17 cellular contexts compared by ENCODE assay signal in genomic region chr19:10228393-10228792, GRCh38. TPM values are rescaled to one million over a fixed set of nuclear protein-coding genes. Genes with fewer than 3 reads are reported as not detected.
DNase-seq lines count a peak whose midpoint lies in the region; ATAC-seq and TF ChIP-seq lines count a peak whose summit lies in the region.
"Had no signal": no experiment of that assay in that cellular context is flagged by ENCODE, and none has a peak within 500 bp of the region (broad histone marks: within the 10 kb centered on the region; RNA-seq: fewer than 3 reads in every experiment).

No MANE protein-coding gene starts in this region.

- peaks cover 24% of the 10 kb centered on the region for H3K4me1 ChIP-seq in adipocyte (ENCODE audit: control insufficient read depth, insufficient read depth, low read length)
- H3K4me1 ChIP-seq: foreskin keratinocyte had no signal

- intact Hi-C loops in natural killer cell (cut with micrococcal nuclease): no loop called here

- no peak overlapping the region for H3K4me3 ChIP-seq in adipocyte (ENCODE audit: low read length)
- H3K4me3 ChIP-seq: adrenal gland, smooth muscle cell, tibial artery had no signal

- ATAC-seq in natural killer cell: no peak
- no peak for ATAC-seq in natural killer cell treated with Interleukin-12 subunit alpha and Interleukin-12 subunit beta and Interleukin-15 and Interleukin-18, amount 100 ng/mL, for 72 hours
- ATAC-seq in GM21717 (IDR thresholded peaks at IDR 0.05; ENCODE audit: unreplicated experiment): no peak
- ATAC-seq: foreskin keratinocyte had no signal

- H3K4me1 Mint-ChIP-seq in natural killer cell (peaks cover 6 to 19% of the 10 kb centered on the region in 2 donors), nephron (peaks cover 19% of the 10 kb centered on the region)
- H3K4me1 Mint-ChIP-seq in natural killer cell treated with Interleukin-12 subunit alpha and Interleukin-12 subunit beta and Interleukin-15 and Interleukin-18, amount 100 ng/mL, for 72 hours (ENCODE audit: low read depth in 2 of 2): peaks cover 5 to 19% of the 10 kb centered on the region in 2 donors

- DNase-seq in natural killer cell (no peak), adipocyte (ENCODE audit: low read depth) (no peak), DMS53 treated with DMSO at 0.1 percent for 48 hours (lab: John Stamatoyannopoulos, UW; ENCODE audit: unreplicated experiment) (no peak), UCSD-AML1 (lab: John Stamatoyannopoulos, UW; ENCODE audit: unreplicated experiment) (no peak)
- DNase-seq in natural killer cell treated with Interleukin-12 subunit alpha and Interleukin-12 subunit beta and Interleukin-15 and Interleukin-18, amount 100 ng/mL, for 72 hours (ENCODE audit: low spot score): no peak
- no peak for DNase-seq in central memory CD4-positive, alpha-beta T cell
- DNase-seq: activated CD4-positive, alpha-beta T cell treated with anti-CD3 and anti-CD28 coated beads for 1 hour; cortex of kidney; foreskin keratinocyte; NCI-H2081 treated with DMSO at 0.1 percent for 48 hours; NK-92 treated with Interleukin-12 subunit alpha and Interleukin-12 subunit beta, amount 100 ng/mL, for 24 hours had no signal

- no peaks in the 10 kb centered on the region for H3K9me3 ChIP-seq in adipocyte (ENCODE audit: control insufficient read depth, low read length)
- H3K9me3 ChIP-seq: adrenal gland, tibial artery had no signal

- H3K36me3 ChIP-seq in adipocyte (ENCODE audit: control insufficient read depth, insufficient read depth, low read length, severe bottlenecking): peaks cover 11% of the 10 kb centered on the region
- H3K36me3 ChIP-seq: adrenal gland had no signal

- TF ChIP-seq CTCF in natural killer cell (IDR thresholded peaks at IDR 0.05) (no peak), nephron (IDR thresholded peaks at IDR 0.05; ENCODE audit: unreplicated experiment in 3 of 3) (no peak)

- H3K27ac Mint-ChIP-seq in natural killer cell (peak overlapping the region; percentile 86 to 88), nephron (peak overlapping the region; percentile 80 to 93 (median 93))
- no peak overlapping the region for H3K27ac Mint-ChIP-seq in natural killer cell treated with Interleukin-12 subunit alpha and Interleukin-12 subunit beta and Interleukin-15 and Interleukin-18, amount 100 ng/mL, for 72 hours

- H3K4me3 Mint-ChIP-seq in natural killer cell (peak overlapping the region; percentile 35), nephron (peak overlapping the region; percentile 91 to 94 (median 92))
- no peak overlapping the region for H3K4me3 Mint-ChIP-seq in natural killer cell treated with Interleukin-12 subunit alpha and Interleukin-12 subunit beta and Interleukin-15 and Interleukin-18, amount 100 ng/mL, for 72 hours

- peak overlapping the region; percentile 17 for H3K9ac ChIP-seq in adipocyte (ENCODE audit: low read length)
- H3K9ac ChIP-seq: KMS-11 had no signal

- H3K9me3 Mint-ChIP-seq in natural killer cell: no peaks in the 10 kb centered on the region
- no peaks in the 10 kb centered on the region for H3K9me3 Mint-ChIP-seq in natural killer cell treated with Interleukin-12 subunit alpha and Interleukin-12 subunit beta and Interleukin-15 and Interleukin-18, amount 100 ng/mL, for 72 hours
- H3K9me3 Mint-ChIP-seq in nephron: no peaks in the 10 kb centered on the region

- H3K27me3 Mint-ChIP-seq in natural killer cell (ENCODE audit: low read depth in 2 of 2) (no peaks in the 10 kb centered on the region), nephron (ENCODE audit: low read depth) (no peaks in the 10 kb centered on the region)
- H3K27me3 Mint-ChIP-seq in natural killer cell treated with Interleukin-12 subunit alpha and Interleukin-12 subunit beta and Interleukin-15 and Interleukin-18, amount 100 ng/mL, for 72 hours: no peaks in the 10 kb centered on the region

- H3K27me3 ChIP-seq in adipocyte (replicated peaks; ENCODE audit: control insufficient read depth, insufficient read depth, low read length): no peaks in the 10 kb centered on the region
- H3K27me3 ChIP-seq: adrenal gland, foreskin keratinocyte, tibial artery had no signal

- no peaks in the 10 kb centered on the region for H3K36me3 Mint-ChIP-seq in natural killer cell
- no peaks in the 10 kb centered on the region for H3K36me3 Mint-ChIP-seq in natural killer cell treated with Interleukin-12 subunit alpha and Interleukin-12 subunit beta and Interleukin-15 and Interleukin-18, amount 100 ng/mL, for 72 hours
- H3K36me3 Mint-ChIP-seq in nephron (ENCODE audit: low read depth): peaks cover 11% of the 10 kb centered on the region

RNA-seq across cellular contexts. Expression of gene S1PR2, which starts 2.7 kb away (rescaled TPM):
- total RNA-seq in natural killer cell: 10 to 100 TPM in 1 of 3 donors, 1 to 10 TPM in 2; 6.8 to 12.6 (median 9.5) TPM
- 1 to 10 TPM; 6.2 to 6.5 TPM for total RNA-seq in natural killer cell treated with Interleukin-12 subunit alpha and Interleukin-12 subunit beta and Interleukin-15 and Interleukin-18, amount 100 ng/mL, for 72 hours

RNA-seq across cellular contexts. Expression of gene MRPL4, which starts 23.6 kb away (rescaled TPM):
- 10 to 100 TPM; 34.5 to 41.6 (median 40.2) TPM for total RNA-seq in natural killer cell
- total RNA-seq in natural killer cell treated with Interleukin-12 subunit alpha and Interleukin-12 subunit beta and Interleukin-15 and Interleukin-18, amount 100 ng/mL, for 72 hours: 100 to 1,000 TPM in 1 of 2 donors, 10 to 100 TPM in 1; 79.1 to 140 TPM

RNA-seq across cellular contexts. Expression of gene DNMT1, which starts 33.6 kb away (rescaled TPM):
- total RNA-seq in natural killer cell: 100 to 1,000 TPM; 266 to 323 (median 275) TPM
- total RNA-seq in natural killer cell treated with Interleukin-12 subunit alpha and Interleukin-12 subunit beta and Interleukin-15 and Interleukin-18, amount 100 ng/mL, for 72 hours: 100 to 1,000 TPM; 322 to 576 TPM

RNA-seq across cellular contexts. Expression of gene ICAM1, which starts 42.5 kb away (rescaled TPM):
- 10 to 100 TPM; 33.1 to 73.7 (median 56.5) TPM for total RNA-seq in natural killer cell
- 100 to 1,000 TPM; 106 to 264 TPM for total RNA-seq in natural killer cell treated with Interleukin-12 subunit alpha and Interleukin-12 subunit beta and Interleukin-15 and Interleukin-18, amount 100 ng/mL, for 72 hours

RNA-seq across cellular contexts. Expression of gene ICAM4, which starts 58.4 kb away (rescaled TPM):
- total RNA-seq in natural killer cell: 1 to 10 TPM; 1.3 to 3.6 (median 3.0) TPM
- total RNA-seq in natural killer cell treated with Interleukin-12 subunit alpha and Interleukin-12 subunit beta and Interleukin-15 and Interleukin-18, amount 100 ng/mL, for 72 hours: 1 to 10 TPM; 1.4 to 2.1 TPM

Comparison
In these comparisons a context has a peak if more than half of its experiments do, and no peak if none do; other contexts are left out.
1. H3K27ac Mint-ChIP-seq: peak in natural killer cell (2 of 2) and nephron (3 of 3); none in natural killer cell treated with Interleukin-12 subunit alpha and Interleukin-12 subunit beta and Interleukin-15 and Interleukin-18, amount 100 ng/mL, for 72 hours (0 of 2).